1 cellular context compared by ENCODE assay signal in the genomic region with DNA sequence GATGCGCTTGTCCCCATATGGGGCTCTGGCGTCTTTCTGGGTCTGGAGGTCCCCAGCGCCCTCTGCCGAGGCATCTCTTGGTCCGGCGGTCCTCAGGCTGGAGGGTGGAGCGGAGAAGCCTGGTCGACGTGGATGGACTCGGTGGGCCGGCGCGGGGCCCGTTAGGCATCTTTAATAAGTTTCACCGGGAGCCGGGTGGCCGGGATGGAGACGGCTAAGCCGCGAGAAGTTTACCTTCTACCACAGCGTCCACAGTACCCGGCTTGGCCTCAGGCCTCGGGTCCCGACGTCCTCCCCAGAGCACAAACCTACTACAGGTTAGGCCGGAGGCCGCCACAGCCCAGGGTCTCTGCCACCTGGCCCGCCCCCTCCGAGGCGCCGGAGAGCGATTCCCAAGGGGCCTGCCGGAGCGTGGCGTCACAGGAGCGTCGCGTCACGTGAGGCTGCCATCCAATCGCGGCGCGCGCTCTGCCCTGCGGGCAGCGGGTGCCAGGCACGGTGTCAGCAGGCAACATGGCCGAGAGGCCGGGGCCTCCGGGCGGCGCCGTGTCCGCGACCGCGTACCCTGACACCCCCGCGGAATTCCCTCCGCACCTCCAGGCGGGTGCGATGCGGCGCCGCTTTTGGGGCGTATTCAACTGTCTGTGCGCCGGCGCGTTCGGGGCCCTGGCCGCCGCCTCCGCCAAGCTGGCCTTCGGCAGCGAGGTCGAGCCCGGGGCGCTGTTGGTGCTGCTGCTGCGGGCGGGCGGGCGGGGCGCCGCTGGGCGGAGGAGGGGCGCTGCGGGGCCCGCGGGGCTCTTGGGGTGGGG.
TF ChIP-seq lines count a peak whose summit lies in the region.

A gene (plus strand): TSS at position 501 of the 809 bp plus-strand sequence. CDS start 13 bp downstream, at position 514.

TF ChIP-seq in H1, 55 proteins besides CTCF, POLR2A, EP300 and RAD21:
- TF ChIP-seq BCL11A (IDR thresholded peaks at IDR 0.05; ENCODE audit: low read depth in 2 of 2, low read length in 2 of 2) (no peak), TAF1 (IDR thresholded peaks at IDR 0.05; ENCODE audit: low read depth, low read length) (peak; percentile 88), SUZ12 (IDR thresholded peaks at IDR 0.05; ENCODE audit: low read length) (no peak), CBX8 (IDR thresholded peaks at IDR 0.05; ENCODE audit: borderline replicate concordance, low read depth, low read length) (no peak), HDAC6 (IDR thresholded peaks at IDR 0.05; ENCODE audit: low read depth, low read length) (no peak), CHD2 (IDR thresholded peaks at IDR 0.05; ENCODE audit: low read length) (peak; percentile 78), ASH2L (IDR thresholded peaks at IDR 0.05; ENCODE audit: low read length) (no peak), HDAC2 (IDR thresholded peaks at IDR 0.05; ENCODE audit: borderline replicate concordance in 1 of 2, low read depth in 2 of 2, low read length in 2 of 2) (no peak), EGR1 (IDR thresholded peaks at IDR 0.05; ENCODE audit: borderline replicate concordance, low read depth, low read length) (no peak), JUN (IDR thresholded peaks at IDR 0.05; ENCODE audit: low read depth, low read length) (no peak), BRCA1 (IDR thresholded peaks at IDR 0.05; ENCODE audit: low read depth, low read length) (no peak), RXRA (IDR thresholded peaks at IDR 0.05; ENCODE audit: insufficient read depth, low read depth, low read length) (no peak), GABPA (IDR thresholded peaks at IDR 0.05; ENCODE audit: borderline replicate concordance, insufficient read depth, low read length) (no peak), RBBP5 (IDR thresholded peaks at IDR 0.05; ENCODE audit: borderline replicate concordance, low read depth, low read length) (peak; percentile 78; the same call in 1 of the 2 replicates), TBP (IDR thresholded peaks at IDR 0.05; ENCODE audit: low read depth, low read length) (peak; percentile 85), RFX5 (IDR thresholded peaks at IDR 0.05; ENCODE audit: borderline replicate concordance, low read depth, low read length) (no peak), KDM1A (IDR thresholded peaks at IDR 0.05; ENCODE audit: borderline replicate concordance, low read length) (no peak; the same call in 1 of the 2 replicates), KDM5A (IDR thresholded peaks at IDR 0.05; ENCODE audit: low read length) (no peak), NANOG (IDR thresholded peaks at IDR 0.05; ENCODE audit: insufficient read depth, low read depth, low read length, poor library complexity, severe bottlenecking) (no peak), POLR2AphosphoS5 (IDR thresholded peaks at IDR 0.05; ENCODE audit: low read depth, low read length) (peak; percentile 85), BACH1 (IDR thresholded peaks at IDR 0.05; ENCODE audit: low read length) (no peak), CEBPB (IDR thresholded peaks at IDR 0.05; ENCODE audit: low read depth, low read length) (no peak), CHD1 (IDR thresholded peaks at IDR 0.05; ENCODE audit: low read depth, low read length) (no peak), GTF2F1 (IDR thresholded peaks at IDR 0.05; ENCODE audit: borderline replicate concordance, low read depth, low read length) (0 out of 2 replicates have a peak, but pooled peaks have one; percentile 64), TEAD4 (IDR thresholded peaks at IDR 0.05; ENCODE audit: low read depth, low read length) (no peak), CREB1 (IDR thresholded peaks at IDR 0.05) (peak; percentile 92), SRF (IDR thresholded peaks at IDR 0.05; ENCODE audit: low read depth, low read length) (no peak), EZH2 (IDR thresholded peaks at IDR 0.05; ENCODE audit: low read depth, low read length, severe bottlenecking) (no peak), POU5F1 (IDR thresholded peaks at IDR 0.05; ENCODE audit: low read depth, low read length) (no peak), YY1 (IDR thresholded peaks at IDR 0.05; ENCODE audit: low read depth, low read length) (peak; percentile 94), SP2 (IDR thresholded peaks at IDR 0.05; ENCODE audit: low read length) (no peak), SIRT6 (IDR thresholded peaks at IDR 0.05; ENCODE audit: low read length) (no peak), SP4 (IDR thresholded peaks at IDR 0.05; ENCODE audit: low read length) (no peak), SP1 (IDR thresholded peaks at IDR 0.05; ENCODE audit: low read depth, low read length) (peak; percentile 58; the same call in 1 of the 2 replicates), SIX5 (IDR thresholded peaks at IDR 0.05; ENCODE audit: low read depth, low read length) (no peak), RNF2 (IDR thresholded peaks at IDR 0.05; ENCODE audit: borderline replicate concordance, low read depth, low read length, missing control alignments, poor library complexity, severe bottlenecking) (no peak), CTBP2 (IDR thresholded peaks at IDR 0.05; ENCODE audit: borderline replicate concordance, insufficient read depth, insufficient read length, low read length) (no peak), TCF12 (IDR thresholded peaks at IDR 0.05; ENCODE audit: low read depth, low read length) (0 out of 2 replicates have a peak, but pooled peaks have one; percentile 7), SIN3A (conservative IDR thresholded peaks at IDR 0.05 in 1 of 2, IDR thresholded peaks at IDR 0.05 in 1 of 2; ENCODE audit: low read depth in 1 of 2, low read length in 2 of 2) (no peak), SAP30 (IDR thresholded peaks at IDR 0.05; ENCODE audit: insufficient read depth, insufficient replicate concordance, low read length) (no peak), FOSL1 (IDR thresholded peaks at IDR 0.05; ENCODE audit: insufficient read depth, low read depth, low read length) (no peak), ZNF274 (IDR thresholded peaks at IDR 0.05; ENCODE audit: borderline replicate concordance, extremely low read depth, low read length) (no peak), PHF8 (conservative IDR thresholded peaks at IDR 0.05; ENCODE audit: low read depth, low read length) (peak; percentile 92), JUND (IDR thresholded peaks at IDR 0.05; ENCODE audit: low read length) (no peak), TAF7 (optimal IDR thresholded peaks at IDR 0.05; ENCODE audit: borderline replicate concordance, low read depth, low read length) (peak; percentile 73), MAFK (IDR thresholded peaks at IDR 0.05; ENCODE audit: low read depth, low read length) (no peak), NRF1 (IDR thresholded peaks at IDR 0.05; ENCODE audit: low read depth, low read length) (no peak), KDM4A (IDR thresholded peaks at IDR 0.05; ENCODE audit: low read depth, low read length, severe bottlenecking) (peak; percentile 37), CBX5 (IDR thresholded peaks at IDR 0.05; ENCODE audit: low read depth, low read length) (no peak)
- TF ChIP-seq, protein P1, sequence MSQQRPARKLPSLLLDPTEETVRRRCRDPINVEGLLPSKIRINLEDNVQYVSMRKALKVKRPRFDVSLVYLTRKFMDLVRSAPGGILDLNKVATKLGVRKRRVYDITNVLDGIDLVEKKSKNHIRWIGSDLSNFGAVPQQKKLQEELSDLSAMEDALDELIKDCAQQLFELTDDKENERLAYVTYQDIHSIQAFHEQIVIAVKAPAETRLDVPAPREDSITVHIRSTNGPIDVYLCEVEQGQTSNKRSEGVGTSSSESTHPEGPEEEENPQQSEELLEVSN (IDR thresholded peaks at IDR 0.05) = peak; percentile 77
- TF ChIP-seq, protein P2, sequence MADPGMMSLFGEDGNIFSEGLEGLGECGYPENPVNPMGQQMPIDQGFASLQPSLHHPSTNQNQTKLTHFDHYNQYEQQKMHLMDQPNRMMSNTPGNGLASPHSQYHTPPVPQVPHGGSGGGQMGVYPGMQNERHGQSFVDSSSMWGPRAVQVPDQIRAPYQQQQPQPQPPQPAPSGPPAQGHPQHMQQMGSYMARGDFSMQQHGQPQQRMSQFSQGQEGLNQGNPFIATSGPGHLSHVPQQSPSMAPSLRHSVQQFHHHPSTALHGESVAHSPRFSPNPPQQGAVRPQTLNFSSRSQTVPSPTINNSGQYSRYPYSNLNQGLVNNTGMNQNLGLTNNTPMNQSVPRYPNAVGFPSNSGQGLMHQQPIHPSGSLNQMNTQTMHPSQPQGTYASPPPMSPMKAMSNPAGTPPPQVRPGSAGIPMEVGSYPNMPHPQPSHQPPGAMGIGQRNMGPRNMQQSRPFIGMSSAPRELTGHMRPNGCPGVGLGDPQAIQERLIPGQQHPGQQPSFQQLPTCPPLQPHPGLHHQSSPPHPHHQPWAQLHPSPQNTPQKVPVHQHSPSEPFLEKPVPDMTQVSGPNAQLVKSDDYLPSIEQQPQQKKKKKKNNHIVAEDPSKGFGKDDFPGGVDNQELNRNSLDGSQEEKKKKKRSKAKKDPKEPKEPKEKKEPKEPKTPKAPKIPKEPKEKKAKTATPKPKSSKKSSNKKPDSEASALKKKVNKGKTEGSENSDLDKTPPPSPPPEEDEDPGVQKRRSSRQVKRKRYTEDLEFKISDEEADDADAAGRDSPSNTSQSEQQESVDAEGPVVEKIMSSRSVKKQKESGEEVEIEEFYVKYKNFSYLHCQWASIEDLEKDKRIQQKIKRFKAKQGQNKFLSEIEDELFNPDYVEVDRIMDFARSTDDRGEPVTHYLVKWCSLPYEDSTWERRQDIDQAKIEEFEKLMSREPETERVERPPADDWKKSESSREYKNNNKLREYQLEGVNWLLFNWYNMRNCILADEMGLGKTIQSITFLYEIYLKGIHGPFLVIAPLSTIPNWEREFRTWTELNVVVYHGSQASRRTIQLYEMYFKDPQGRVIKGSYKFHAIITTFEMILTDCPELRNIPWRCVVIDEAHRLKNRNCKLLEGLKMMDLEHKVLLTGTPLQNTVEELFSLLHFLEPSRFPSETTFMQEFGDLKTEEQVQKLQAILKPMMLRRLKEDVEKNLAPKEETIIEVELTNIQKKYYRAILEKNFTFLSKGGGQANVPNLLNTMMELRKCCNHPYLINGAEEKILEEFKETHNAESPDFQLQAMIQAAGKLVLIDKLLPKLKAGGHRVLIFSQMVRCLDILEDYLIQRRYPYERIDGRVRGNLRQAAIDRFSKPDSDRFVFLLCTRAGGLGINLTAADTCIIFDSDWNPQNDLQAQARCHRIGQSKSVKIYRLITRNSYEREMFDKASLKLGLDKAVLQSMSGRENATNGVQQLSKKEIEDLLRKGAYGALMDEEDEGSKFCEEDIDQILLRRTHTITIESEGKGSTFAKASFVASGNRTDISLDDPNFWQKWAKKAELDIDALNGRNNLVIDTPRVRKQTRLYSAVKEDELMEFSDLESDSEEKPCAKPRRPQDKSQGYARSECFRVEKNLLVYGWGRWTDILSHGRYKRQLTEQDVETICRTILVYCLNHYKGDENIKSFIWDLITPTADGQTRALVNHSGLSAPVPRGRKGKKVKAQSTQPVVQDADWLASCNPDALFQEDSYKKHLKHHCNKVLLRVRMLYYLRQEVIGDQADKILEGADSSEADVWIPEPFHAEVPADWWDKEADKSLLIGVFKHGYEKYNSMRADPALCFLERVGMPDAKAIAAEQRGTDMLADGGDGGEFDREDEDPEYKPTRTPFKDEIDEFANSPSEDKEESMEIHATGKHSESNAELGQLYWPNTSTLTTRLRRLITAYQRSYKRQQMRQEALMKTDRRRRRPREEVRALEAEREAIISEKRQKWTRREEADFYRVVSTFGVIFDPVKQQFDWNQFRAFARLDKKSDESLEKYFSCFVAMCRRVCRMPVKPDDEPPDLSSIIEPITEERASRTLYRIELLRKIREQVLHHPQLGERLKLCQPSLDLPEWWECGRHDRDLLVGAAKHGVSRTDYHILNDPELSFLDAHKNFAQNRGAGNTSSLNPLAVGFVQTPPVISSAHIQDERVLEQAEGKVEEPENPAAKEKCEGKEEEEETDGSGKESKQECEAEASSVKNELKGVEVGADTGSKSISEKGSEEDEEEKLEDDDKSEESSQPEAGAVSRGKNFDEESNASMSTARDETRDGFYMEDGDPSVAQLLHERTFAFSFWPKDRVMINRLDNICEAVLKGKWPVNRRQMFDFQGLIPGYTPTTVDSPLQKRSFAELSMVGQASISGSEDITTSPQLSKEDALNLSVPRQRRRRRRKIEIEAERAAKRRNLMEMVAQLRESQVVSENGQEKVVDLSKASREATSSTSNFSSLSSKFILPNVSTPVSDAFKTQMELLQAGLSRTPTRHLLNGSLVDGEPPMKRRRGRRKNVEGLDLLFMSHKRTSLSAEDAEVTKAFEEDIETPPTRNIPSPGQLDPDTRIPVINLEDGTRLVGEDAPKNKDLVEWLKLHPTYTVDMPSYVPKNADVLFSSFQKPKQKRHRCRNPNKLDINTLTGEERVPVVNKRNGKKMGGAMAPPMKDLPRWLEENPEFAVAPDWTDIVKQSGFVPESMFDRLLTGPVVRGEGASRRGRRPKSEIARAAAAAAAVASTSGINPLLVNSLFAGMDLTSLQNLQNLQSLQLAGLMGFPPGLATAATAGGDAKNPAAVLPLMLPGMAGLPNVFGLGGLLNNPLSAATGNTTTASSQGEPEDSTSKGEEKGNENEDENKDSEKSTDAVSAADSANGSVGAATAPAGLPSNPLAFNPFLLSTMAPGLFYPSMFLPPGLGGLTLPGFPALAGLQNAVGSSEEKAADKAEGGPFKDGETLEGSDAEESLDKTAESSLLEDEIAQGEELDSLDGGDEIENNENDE (IDR thresholded peaks at IDR 0.05; ENCODE audit: insufficient replicate concordance, low read length) = no peak
- TF ChIP-seq, protein P3, sequence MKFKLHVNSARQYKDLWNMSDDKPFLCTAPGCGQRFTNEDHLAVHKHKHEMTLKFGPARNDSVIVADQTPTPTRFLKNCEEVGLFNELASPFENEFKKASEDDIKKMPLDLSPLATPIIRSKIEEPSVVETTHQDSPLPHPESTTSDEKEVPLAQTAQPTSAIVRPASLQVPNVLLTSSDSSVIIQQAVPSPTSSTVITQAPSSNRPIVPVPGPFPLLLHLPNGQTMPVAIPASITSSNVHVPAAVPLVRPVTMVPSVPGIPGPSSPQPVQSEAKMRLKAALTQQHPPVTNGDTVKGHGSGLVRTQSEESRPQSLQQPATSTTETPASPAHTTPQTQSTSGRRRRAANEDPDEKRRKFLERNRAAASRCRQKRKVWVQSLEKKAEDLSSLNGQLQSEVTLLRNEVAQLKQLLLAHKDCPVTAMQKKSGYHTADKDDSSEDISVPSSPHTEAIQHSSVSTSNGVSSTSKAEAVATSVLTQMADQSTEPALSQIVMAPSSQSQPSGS (IDR thresholded peaks at IDR 0.05; ENCODE audit: low read length) = no peak
- TF ChIP-seq, protein P4, sequence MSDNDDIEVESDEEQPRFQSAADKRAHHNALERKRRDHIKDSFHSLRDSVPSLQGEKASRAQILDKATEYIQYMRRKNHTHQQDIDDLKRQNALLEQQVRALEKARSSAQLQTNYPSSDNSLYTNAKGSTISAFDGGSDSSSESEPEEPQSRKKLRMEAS (IDR thresholded peaks at IDR 0.05) = peak; percentile 92
- TF ChIP-seq, protein P5, sequence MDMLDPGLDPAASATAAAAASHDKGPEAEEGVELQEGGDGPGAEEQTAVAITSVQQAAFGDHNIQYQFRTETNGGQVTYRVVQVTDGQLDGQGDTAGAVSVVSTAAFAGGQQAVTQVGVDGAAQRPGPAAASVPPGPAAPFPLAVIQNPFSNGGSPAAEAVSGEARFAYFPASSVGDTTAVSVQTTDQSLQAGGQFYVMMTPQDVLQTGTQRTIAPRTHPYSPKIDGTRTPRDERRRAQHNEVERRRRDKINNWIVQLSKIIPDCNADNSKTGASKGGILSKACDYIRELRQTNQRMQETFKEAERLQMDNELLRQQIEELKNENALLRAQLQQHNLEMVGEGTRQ (IDR thresholded peaks at IDR 0.05; ENCODE audit: low read length) = peak; percentile 99
- TF ChIP-seq, protein P6, sequence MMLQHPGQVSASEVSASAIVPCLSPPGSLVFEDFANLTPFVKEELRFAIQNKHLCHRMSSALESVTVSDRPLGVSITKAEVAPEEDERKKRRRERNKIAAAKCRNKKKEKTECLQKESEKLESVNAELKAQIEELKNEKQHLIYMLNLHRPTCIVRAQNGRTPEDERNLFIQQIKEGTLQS (IDR thresholded peaks at IDR 0.05; ENCODE audit: insufficient read depth, low read depth, low read length) = peak; percentile 94
